ENCODE assay signal across 23 cellular contexts in genomic region chr1:159092398-159092760, GRCh38. TPM values are rescaled to one million over a fixed set of nuclear protein-coding genes. Genes with fewer than 3 reads are reported as not detected.
DNase-seq lines count a peak whose midpoint lies in the region; ATAC-seq, FAIRE-seq and TF ChIP-seq lines count a peak whose summit lies in the region.
"Had no signal": no experiment of that assay in that cellular context is flagged by ENCODE, and none has a peak within 500 bp of the region (broad histone marks: within the 10 kb centered on the region; RNA-seq: fewer than 3 reads in every experiment).

No MANE protein-coding gene starts in this region.

- no TSS peak for BruUV-seq in A673 (replicated peaks; lab: Mats Ljungman, UMichigan)

- no peaks in the 10 kb centered on the region for H3K9me3 Mint-ChIP-seq in CD4-positive, alpha-beta memory T cell
- H3K9me3 Mint-ChIP-seq in activated CD4-positive, alpha-beta memory T cell treated with anti-CD3 and anti-CD28 coated beads for 36 hours: no peaks in the 10 kb centered on the region
- H3K9me3 Mint-ChIP-seq: dendritic cell treated with granulocyte-macrophage colony-stimulating factor and Interleukin-4, amounts not matched to agents 40 ng/mL and 50 ng/mL, for 4 days had no signal

- DNase-seq in CD4-positive, alpha-beta memory T cell: no peak
- DNase-seq in activated CD4-positive, alpha-beta memory T cell treated with anti-CD3 and anti-CD28 coated beads for 36 hours: no peak
- DNase-seq in foreskin keratinocyte: no peak
- DNase-seq in A673 (ENCODE audit: low spot score): no peak
- DNase-seq in RCC 7860 (ENCODE audit: low spot score): no peak
- DNase-seq: activated naive CD4-positive, alpha-beta T cell; body of pancreas; DMS53; head of caudate nucleus; lower lobe of right lung; NCI-H1048; NCI-H2081 treated with DMSO at 0.1 percent for 48 hours; NCI-H526 treated with DMSO at 0.1 percent for 48 hours; small intestine had no signal

- H3K9me3 ChIP-seq in CD4-positive, alpha-beta memory T cell (ENCODE audit: control insufficient read depth in 1 of 2, low read length in 2 of 2): no peaks in the 10 kb centered on the region
- H3K9me3 ChIP-seq in A673 (ENCODE audit: low read depth, low read length, poor library complexity, severe bottlenecking): no peaks in the 10 kb centered on the region
- H3K9me3 ChIP-seq: BLaER1, body of pancreas, esophagus muscularis mucosa, lower lobe of right lung, thoracic aorta had no signal

- H3K4me3 ChIP-seq in ACC112 (ENCODE audit: low read depth, low read length): peak overlapping the region; percentile 22; the same call in 1 of the 2 replicates
- H3K4me3 ChIP-seq in CD4-positive, alpha-beta memory T cell (ENCODE audit: low read length in 2 of 2): no peak overlapping the region
- no peak overlapping the region for H3K4me3 ChIP-seq in A673 (ENCODE audit: low read depth, low read length, poor library complexity, severe bottlenecking)
- H3K4me3 ChIP-seq: BLaER1, body of pancreas, esophagus muscularis mucosa, lower lobe of right lung, thoracic aorta had no signal

- intact Hi-C loops in CD4-positive, alpha-beta memory T cell (cut with micrococcal nuclease): no loop called here
- intact Hi-C loops in activated CD4-positive, alpha-beta memory T cell treated with anti-CD3 and anti-CD28 coated beads for 36 hours (cut with micrococcal nuclease): no loop called here
- intact Hi-C loops in A673 (cut with micrococcal nuclease; ENCODE audit: unreplicated experiment): no loop called here

- H3K27me3 Mint-ChIP-seq in CD4-positive, alpha-beta memory T cell: peaks cover 1 to 2% of the 10 kb centered on the region in 2 donors
- H3K27me3 Mint-ChIP-seq in activated CD4-positive, alpha-beta memory T cell treated with anti-CD3 and anti-CD28 coated beads for 36 hours: peaks cover 6% of the 10 kb centered on the region
- H3K27me3 Mint-ChIP-seq: dendritic cell treated with granulocyte-macrophage colony-stimulating factor and Interleukin-4, amounts not matched to agents 40 ng/mL and 50 ng/mL, for 4 days; progenitor cell of endocrine pancreas had no signal

- H3K4me1 Mint-ChIP-seq in CD4-positive, alpha-beta memory T cell: peaks cover 6 to 32% (median 22%) of the 10 kb centered on the region in 4 donors
- peaks cover 49% of the 10 kb centered on the region for H3K4me1 Mint-ChIP-seq in activated CD4-positive, alpha-beta memory T cell treated with anti-CD3 and anti-CD28 coated beads for 36 hours (ENCODE audit: low read depth)

- H3K27ac Mint-ChIP-seq in CD4-positive, alpha-beta memory T cell: peak overlapping the region in 5 of 7 donors; percentile 1 to 52 (median 48)
- peak overlapping the region; percentile 65 for H3K27ac Mint-ChIP-seq in activated CD4-positive, alpha-beta memory T cell treated with anti-CD3 and anti-CD28 coated beads for 36 hours
- H3K27ac Mint-ChIP-seq: progenitor cell of endocrine pancreas had no signal

- no peaks in the 10 kb centered on the region for H3K36me3 Mint-ChIP-seq in CD4-positive, alpha-beta memory T cell
- H3K36me3 Mint-ChIP-seq in activated CD4-positive, alpha-beta memory T cell treated with anti-CD3 and anti-CD28 coated beads for 36 hours: no peaks in the 10 kb centered on the region

- H3K36me3 ChIP-seq in ACC112 (ENCODE audit: insufficient read depth, low read length): no peaks in the 10 kb centered on the region
- H3K36me3 ChIP-seq in CD4-positive, alpha-beta memory T cell (ENCODE audit: insufficient read depth, low read length): no peaks in the 10 kb centered on the region
- H3K36me3 ChIP-seq in A673 (ENCODE audit: insufficient read depth, low read length, poor library complexity, severe bottlenecking): no peaks in the 10 kb centered on the region
- H3K36me3 ChIP-seq: BLaER1, esophagus muscularis mucosa, lower lobe of right lung, thoracic aorta had no signal

- no peak for TF ChIP-seq CTCF in foreskin keratinocyte (conservative IDR thresholded peaks at IDR 0.05)
- TF ChIP-seq CTCF in A673 (conservative IDR thresholded peaks at IDR 0.05; ENCODE audit: low read depth, low read length): no peak

- FAIRE-seq in RCC 7860 (lab: Jason Lieb, UNC): no peak
- FAIRE-seq: small intestine had no signal

- H3K4me1 ChIP-seq in ACC112 (ENCODE audit: control insufficient read depth, insufficient read depth, low read length, unreplicated experiment) (peaks cover 55% of the 10 kb centered on the region), foreskin keratinocyte (peaks cover 48% of the 10 kb centered on the region), A673 (ENCODE audit: insufficient read depth, low read length, poor library complexity, severe bottlenecking) (peaks cover 4% of the 10 kb centered on the region)
- H3K4me1 ChIP-seq in CD4-positive, alpha-beta memory T cell (ENCODE audit: insufficient read depth, low read length): peaks cover 7% of the 10 kb centered on the region
- H3K4me1 ChIP-seq: body of pancreas, lower lobe of right lung had no signal

- no peaks in the 10 kb centered on the region for H3K79me2 ChIP-seq in ACC112 (ENCODE audit: control insufficient read depth, insufficient read depth, low read length, unreplicated experiment)

- POLR2A ChIA-PET in CD4-positive, alpha-beta memory T cell (lab: Charles Lee; ENCODE audit: partially characterized antibody): interaction anchor here (1.4 kb wide), 1 partner anchor 9 kb away, joined by 3 read pairs; no protein-coding TSS in a partner anchor
- POLR2A ChIA-PET in activated CD4-positive, alpha-beta memory T cell treated with anti-CD3 and anti-CD28 coated beads for 36 hours (lab: Charles Lee): interaction anchor here (5.7 kb wide), 1 partner anchor 15 kb away, joined by 183 read pairs; the partner anchor contains the start of gene AIM2
- POLR2A ChIA-PET in A673 (lab: Charles Lee; ENCODE audit: low non-redundant PET): no interaction called here

- CTCF ChIA-PET in CD4-positive, alpha-beta memory T cell (lab: Charles Lee; ENCODE audit: partially characterized antibody): interaction anchor here (0.9 kb wide), 1 partner anchor 20 kb away, joined by 3 read pairs; no protein-coding TSS in a partner anchor
- CTCF ChIA-PET in activated CD4-positive, alpha-beta memory T cell treated with anti-CD3 and anti-CD28 coated beads for 36 hours (lab: Charles Lee): interaction anchor here (1.0 to 6.4 kb wide), 2 partner anchors 15 to 20 kb away, joined by 3 to 119 read pairs; partner anchors contain the start of gene AIM2
- CTCF ChIA-PET in A673 (lab: Charles Lee): no interaction called here

- H2AFZ ChIP-seq in ACC112 (ENCODE audit: low read length, unreplicated experiment): peak overlapping the region; percentile 64

- ATAC-seq in foreskin keratinocyte (peak; percentile 22), GM18870 (IDR thresholded peaks at IDR 0.05; ENCODE audit: unreplicated experiment) (no peak)
- ATAC-seq: body of pancreas, lower lobe of right lung, Panc1 had no signal

- H3K27me3 ChIP-seq in ACC112 (ENCODE audit: insufficient read depth, low read length) (no peaks in the 10 kb centered on the region), foreskin keratinocyte (no peaks in the 10 kb centered on the region), A673 (replicated peaks; ENCODE audit: insufficient read depth, low read depth, low read length, poor library complexity) (peaks cover 17% of the 10 kb centered on the region)
- no peaks in the 10 kb centered on the region for H3K27me3 ChIP-seq in CD4-positive, alpha-beta memory T cell (ENCODE audit: insufficient read depth, low read length)
- H3K27me3 ChIP-seq: BLaER1, body of pancreas, esophagus muscularis mucosa had no signal

- peak overlapping the region; percentile 86 for H3K27ac ChIP-seq in ACC112 (ENCODE audit: low read depth, low read length)
- H3K27ac ChIP-seq in CD4-positive, alpha-beta memory T cell (ENCODE audit: low read depth, low read length): no peak overlapping the region
- no peak overlapping the region for H3K27ac ChIP-seq in foreskin keratinocyte
- H3K27ac ChIP-seq in A673 (ENCODE audit: low read depth, low read length, poor library complexity, severe bottlenecking): no peak overlapping the region
- H3K27ac ChIP-seq: BLaER1, body of pancreas, esophagus muscularis mucosa, lower lobe of right lung, thoracic aorta, VCaP had no signal

- no peak overlapping the region for H3K4me3 Mint-ChIP-seq in CD4-positive, alpha-beta memory T cell
- no peak overlapping the region for H3K4me3 Mint-ChIP-seq in activated CD4-positive, alpha-beta memory T cell treated with anti-CD3 and anti-CD28 coated beads for 36 hours
- H3K4me3 Mint-ChIP-seq: dendritic cell treated with granulocyte-macrophage colony-stimulating factor and Interleukin-4, amounts not matched to agents 40 ng/mL and 50 ng/mL, for 4 days had no signal

RNA-seq across cellular contexts. Expression of gene AIM2, which starts 15.8 kb away (rescaled TPM):
- total RNA-seq in CD4-positive, alpha-beta memory T cell: 1 to 10 TPM; 7.8 to 8.1 TPM
- polyA plus RNA-seq in CD4-positive, alpha-beta memory T cell: 1 to 10 TPM; 2.9 to 8.0 TPM
- total RNA-seq in activated CD4-positive, alpha-beta memory T cell treated with anti-CD3 and anti-CD28 coated beads for 36 hours: 100 to 1,000 TPM; 216 to 224 TPM
- total RNA-seq in foreskin keratinocyte: not detected in 2 replicates
- polyA plus RNA-seq in foreskin keratinocyte: not detected in 2 replicates
- not detected in 2 replicates for total RNA-seq in A673 (2021)
- total RNA-seq: body of pancreas had no signal

Comparison
In these comparisons a context has a peak if more than half of its experiments do, and no peak if none do; other contexts are left out.
1. RNA of gene AIM2, which starts 15.8 kb away (total RNA-seq): 216 to 224 TPM in activated CD4-positive, alpha-beta memory T cell treated with anti-CD3 and anti-CD28 coated beads for 36 hours; 7.8 to 8.1 TPM in CD4-positive, alpha-beta memory T cell, not detected in foreskin keratinocyte and not detected in A673; every median in the first group is over 10 times any median in the second.